ENCODE assay signal across 26 cellular contexts in the genomic region with DNA sequence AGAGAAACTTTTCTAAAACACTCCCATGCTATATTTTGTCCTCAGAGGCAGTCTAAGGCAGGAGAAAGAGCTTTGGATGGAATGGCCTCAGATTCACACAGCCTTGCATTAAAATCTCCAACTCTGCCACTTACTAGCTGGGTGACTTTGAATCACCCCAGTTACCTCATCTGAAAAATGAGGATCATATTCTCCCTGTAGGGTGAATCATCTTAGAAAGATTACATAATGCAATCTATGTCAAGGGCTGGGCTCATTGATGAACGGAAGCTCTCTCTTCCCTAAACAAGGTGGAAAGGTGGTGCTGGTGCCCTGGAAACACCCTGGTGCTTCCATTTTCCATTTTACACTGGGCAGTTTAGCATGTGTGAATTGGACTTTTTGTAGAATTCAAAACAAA. TPM values are rescaled to one million over a fixed set of nuclear protein-coding genes. Genes with fewer than 3 reads are reported as not detected.
A peak's percentile ranks its signal among the peaks of the same experiment; 100 is the strongest.
DNase-seq lines count a peak whose midpoint lies in the region; ATAC-seq, FAIRE-seq and TF ChIP-seq lines count a peak whose summit lies in the region.
"Had no signal": no experiment of that assay in that cellular context is flagged by ENCODE, and none has a peak within 500 bp of the region (broad histone marks: within the 10 kb centered on the region; RNA-seq: fewer than 3 reads in every experiment).

No MANE protein-coding gene starts in this region.

- H3K9me3 ChIP-seq in breast epithelium, result no peaks in the 10 kb centered on the region
- no peaks in the 10 kb centered on the region for H3K9me3 ChIP-seq in endothelial cell of umbilical vein (replicated peaks; ENCODE audit: control insufficient read depth, insufficient read depth, low read length)
- H3K9me3 ChIP-seq in Karpas-422 (ENCODE audit: low read length), result no peaks in the 10 kb centered on the region
- H3K9me3 ChIP-seq: BLaER1 treated with 17β-estradiol and CSF1 and Interleukin-3, amounts not matched to agents 10 nM and 100 nM; heart left ventricle had no signal

- TF ChIP-seq POLR2A in breast epithelium (IDR thresholded peaks at IDR 0.05), result no peak
- no peak for TF ChIP-seq POLR2A in endothelial cell of umbilical vein (IDR thresholded peaks at IDR 0.05; ENCODE audit: low read depth, low read length)

- intact Hi-C loops in MCF 10A (cut with micrococcal nuclease) (no loop called here), breast epithelium (cut with DNase I; ENCODE audit: low total_unique reads) (no loop called here), endothelial cell of umbilical vein (cut with micrococcal nuclease) (no loop called here)

- no peaks in the 10 kb centered on the region for H3K4me1 ChIP-seq in breast epithelium
- H3K4me1 ChIP-seq in endothelial cell of umbilical vein (ENCODE audit: control insufficient read depth, extremely low read depth, insufficient read depth, low read length), result no peaks in the 10 kb centered on the region
- H3K4me1 ChIP-seq in Karpas-422 (ENCODE audit: low read length), result 0 out of 2 replicates have a peak, but pooled peaks cover 3% of the 10 kb centered on the region
- H3K4me1 ChIP-seq: BLaER1 treated with 17β-estradiol and CSF1 and Interleukin-3, amounts not matched to agents 10 nM and 100 nM had no signal

- H3K9me1 ChIP-seq in endothelial cell of umbilical vein (replicated peaks; ENCODE audit: control insufficient read depth, extremely low read depth, insufficient read depth, low read length), result no peaks in the 10 kb centered on the region

- H4K20me1 ChIP-seq in endothelial cell of umbilical vein (replicated peaks; ENCODE audit: control insufficient read depth, extremely low read depth, insufficient read depth, low read length) (no peaks in the 10 kb centered on the region), Karpas-422 (ENCODE audit: insufficient read depth, low read depth, low read length) (no peaks in the 10 kb centered on the region)
- H4K20me1 ChIP-seq: BLaER1 treated with 17β-estradiol and CSF1 and Interleukin-3, amounts not matched to agents 10 nM and 100 nM had no signal

- TF ChIP-seq CTCF in MCF 10A (IDR thresholded peaks at IDR 0.05; ENCODE audit: unreplicated experiment) (no peak), breast epithelium (IDR thresholded peaks at IDR 0.05) (no peak), endothelial cell of umbilical vein (IDR thresholded peaks at IDR 0.05; ENCODE audit: extremely low read depth in 1 of 2, insufficient read depth in 1 of 2, low read depth in 1 of 2, low read length in 2 of 2) (no peak)

- CTCF ChIA-PET in MCF 10A (lab: Yijun Ruan, JAX), result interaction anchor here (0.6 kb wide), 1 partner anchor 1707 kb away, joined by 3 read pairs; no protein-coding TSS in a partner anchor
- CTCF ChIA-PET in endothelial cell of umbilical vein (lab: Charles Lee), result no interaction called here

- POLR2A ChIA-PET in MCF 10A (lab: Yijun Ruan, JAX), result no interaction called here
- POLR2A ChIA-PET in endothelial cell of umbilical vein (lab: Charles Lee), result no interaction called here

- dilution Hi-C loops in endothelial cell of umbilical vein (cut with MboI; ENCODE audit: extremely low pct_ligation_motif_present, low sequenced_read_pairs), result no loop called here

- H3K27me3 ChIP-seq in breast epithelium (no peaks in the 10 kb centered on the region), endothelial cell of umbilical vein (ENCODE audit: control insufficient read depth in 2 of 2, insufficient read depth in 2 of 2, low read length in 2 of 2) (no peaks in the 10 kb centered on the region), Karpas-422 (ENCODE audit: low read length) (no peaks in the 10 kb centered on the region)
- H3K27me3 ChIP-seq: BLaER1 treated with 17β-estradiol and CSF1 and Interleukin-3, amounts not matched to agents 10 nM and 100 nM; heart left ventricle had no signal

- BruUV-seq in MCF 10A (replicated peaks; lab: Mats Ljungman, UMichigan) (no TSS peak), endothelial cell of umbilical vein (replicated peaks; lab: Mats Ljungman, UMichigan) (no TSS peak)

- no peak overlapping the region for H3K4me3 ChIP-seq in breast epithelium
- H3K4me3 ChIP-seq in endothelial cell of umbilical vein (replicated peaks in 1 of 3; ENCODE audit: insufficient read depth in 1 of 3, low read depth in 1 of 3, low read length in 3 of 3), result no peak overlapping the region
- H3K4me3 ChIP-seq in Karpas-422 (ENCODE audit: low read length), result no peak overlapping the region
- H3K4me3 ChIP-seq: BLaER1 treated with 17β-estradiol and CSF1 and Interleukin-3, amounts not matched to agents 10 nM and 100 nM; heart left ventricle; smooth muscle cell had no signal

- no peak overlapping the region for H3K4me3 Mint-ChIP-seq in MCF 10A (ENCODE audit: unreplicated experiment)
- H3K4me3 Mint-ChIP-seq: activated CD4-positive, alpha-beta memory T cell treated with anti-CD3 and anti-CD28 coated beads for 36 hours; activated naive CD8-positive, alpha-beta T cell treated with anti-CD3 and anti-CD28 coated beads, Interleukin-2, amount 10 ng/mL, durations not matched to agents 7 days and 5 days had no signal

- peak; percentile 35 for FAIRE-seq in endothelial cell of umbilical vein (lab: Jason Lieb, UNC)
- FAIRE-seq: GM12892 had no signal

- DNase-seq in MCF 10A (ENCODE audit: unreplicated experiment), result peak; percentile 44
- DNase-seq in breast epithelium (ENCODE audit: low spot score in 2 of 2), result no peak
- peak; percentile 27 for DNase-seq in NOMO-1 treated with dmso at 0.1 percent for 144 hours (lab: John Stamatoyannopoulos, UW; ENCODE audit: unreplicated experiment)
- DNase-seq in endothelial cell of umbilical vein (ENCODE audit: low read depth, low spot score), result no peak
- no peak for DNase-seq in GM19240 (ENCODE audit: insufficient read length, low spot score)
- DNase-seq in NCI-H1436 treated with DMSO at 0.1 percent for 48 hours (lab: John Stamatoyannopoulos, UW), result no peak
- DNase-seq in stimulated activated naive CD8-positive, alpha-beta T cell treated with anti-CD3 and anti-CD28 coated beads, Interleukin-15, Interleukin-2, amounts not matched to agents 100 U/mL and 50 U/mL, for 24 hours, result no peak
- no peak for DNase-seq in Karpas-422
- DNase-seq: ACHN; activated CD4-positive, alpha-beta memory T cell treated with anti-CD3 and anti-CD28 coated beads for 36 hours; activated CD4-positive, CD25-positive, alpha-beta regulatory T cell; activated effector memory CD4-positive, alpha-beta T cell treated with Interleukin-2 at 50 U/mL for 16 hours; activated naive CD8-positive, alpha-beta T cell treated with anti-CD3 and anti-CD28 coated beads, Interleukin-2, amount 10 ng/mL, durations not matched to agents 7 days and 5 days; DND-41; heart left ventricle; left cardiac atrium; mesendoderm; NCI-H146; NCI-H2171; NCI-H510A treated with DMSO at 0.1 percent for 48 hours; NK-92 treated with Interleukin-12 subunit alpha and Interleukin-12 subunit beta, amount 100 ng/mL, for 24 hours; stimulated activated CD4-positive, alpha-beta T cell treated with anti-CD3 and anti-CD28 coated beads, Interleukin-2, amount 100 ng/mL, for 24 hours had no signal

- H3K9me2 ChIP-seq in Karpas-422 (replicated peaks; ENCODE audit: insufficient read depth, low read length), result no peaks in the 10 kb centered on the region

- H3K4me1 Mint-ChIP-seq in MCF 10A (ENCODE audit: insufficient read depth, unreplicated experiment), result no peaks in the 10 kb centered on the region
- H3K4me1 Mint-ChIP-seq: activated naive CD8-positive, alpha-beta T cell treated with anti-CD3 and anti-CD28 coated beads, Interleukin-2, amount 10 ng/mL, durations not matched to agents 7 days and 5 days had no signal

- H3K9ac ChIP-seq in endothelial cell of umbilical vein (replicated peaks; ENCODE audit: extremely low read depth, insufficient read depth, low read length), result no peak overlapping the region
- no peak overlapping the region for H3K9ac ChIP-seq in Karpas-422 (ENCODE audit: low read length)
- H3K9ac ChIP-seq: BLaER1 treated with 17β-estradiol and CSF1 and Interleukin-3, amounts not matched to agents 10 nM and 100 nM had no signal

- no peak overlapping the region for H2AFZ ChIP-seq in endothelial cell of umbilical vein (ENCODE audit: low read depth, low read length)
- H2AFZ ChIP-seq in Karpas-422 (ENCODE audit: low read length), result no peak overlapping the region

- peaks cover 4% of the 10 kb centered on the region for H3K36me3 Mint-ChIP-seq in MCF 10A (ENCODE audit: insufficient read depth, unreplicated experiment)
- H3K36me3 Mint-ChIP-seq: activated CD4-positive, alpha-beta memory T cell treated with anti-CD3 and anti-CD28 coated beads for 36 hours; activated naive CD8-positive, alpha-beta T cell treated with anti-CD3 and anti-CD28 coated beads, Interleukin-2, amount 10 ng/mL, durations not matched to agents 7 days and 5 days had no signal

- H3K79me2 ChIP-seq in endothelial cell of umbilical vein (ENCODE audit: control insufficient read depth, insufficient read depth, low read length), result no peaks in the 10 kb centered on the region
- no peaks in the 10 kb centered on the region for H3K79me2 ChIP-seq in Karpas-422 (ENCODE audit: low read length)

- H3K27ac Mint-ChIP-seq in MCF 10A (ENCODE audit: low read depth, unreplicated experiment), result no peak overlapping the region
- H3K27ac Mint-ChIP-seq: activated CD4-positive, alpha-beta memory T cell treated with anti-CD3 and anti-CD28 coated beads for 36 hours; activated naive CD8-positive, alpha-beta T cell treated with anti-CD3 and anti-CD28 coated beads, Interleukin-2, amount 10 ng/mL, durations not matched to agents 7 days and 5 days had no signal

- H3K27me3 Mint-ChIP-seq in MCF 10A (ENCODE audit: insufficient read depth, unreplicated experiment), result peaks cover 16% of the 10 kb centered on the region
- H3K27me3 Mint-ChIP-seq: activated CD4-positive, alpha-beta memory T cell treated with anti-CD3 and anti-CD28 coated beads for 36 hours had no signal

- no peak overlapping the region for H3K27ac ChIP-seq in breast epithelium
- H3K27ac ChIP-seq in endothelial cell of umbilical vein (ENCODE audit: insufficient read depth, low read depth, low read length), result no peak overlapping the region
- no peak overlapping the region for H3K27ac ChIP-seq in Karpas-422 (ENCODE audit: low read length)
- H3K27ac ChIP-seq: BLaER1 treated with 17β-estradiol and CSF1 and Interleukin-3, amounts not matched to agents 10 nM and 100 nM had no signal

- no peak for ATAC-seq in stimulated activated naive CD8-positive, alpha-beta T cell treated with anti-CD3 and anti-CD28 coated beads, Interleukin-15, Interleukin-2, amounts not matched to agents 100 U/mL and 50 U/mL, for 24 hours
- ATAC-seq: HCT116 had no signal

- H3K36me3 ChIP-seq in breast epithelium, result no peaks in the 10 kb centered on the region
- no peaks in the 10 kb centered on the region for H3K36me3 ChIP-seq in endothelial cell of umbilical vein (ENCODE audit: control insufficient read depth in 2 of 2, extremely low read depth in 1 of 2, insufficient read depth in 2 of 2, low read length in 2 of 2)
- no peaks in the 10 kb centered on the region for H3K36me3 ChIP-seq in Karpas-422 (ENCODE audit: insufficient read depth, low read length)
- H3K36me3 ChIP-seq: BLaER1 treated with 17β-estradiol and CSF1 and Interleukin-3, amounts not matched to agents 10 nM and 100 nM; heart left ventricle had no signal

- no peak overlapping the region for H3K4me2 ChIP-seq in endothelial cell of umbilical vein (ENCODE audit: insufficient read depth, low read length)
- no peak overlapping the region for H3K4me2 ChIP-seq in Karpas-422 (ENCODE audit: low read depth, low read length, poor library complexity, severe bottlenecking)
- H3K4me2 ChIP-seq: BLaER1 treated with 17β-estradiol and CSF1 and Interleukin-3, amounts not matched to agents 10 nM and 100 nM; smooth muscle cell had no signal

- H3K9me3 Mint-ChIP-seq in MCF 10A (ENCODE audit: unreplicated experiment), result no peaks in the 10 kb centered on the region
- H3K9me3 Mint-ChIP-seq: activated CD4-positive, alpha-beta memory T cell treated with anti-CD3 and anti-CD28 coated beads for 36 hours; activated naive CD8-positive, alpha-beta T cell treated with anti-CD3 and anti-CD28 coated beads, Interleukin-2, amount 10 ng/mL, durations not matched to agents 7 days and 5 days had no signal

RNA-seq across cellular contexts. Expression of gene LCLAT1, which starts 48.6 kb away (rescaled TPM):
- total RNA-seq in MCF 10A (2022) (27.5 and 29.0 TPM in 2 replicates), breast epithelium (10 to 100 TPM in 2 of 3 donors, 1 to 10 TPM in 1; 8.0 to 20.6 (median 19.7) TPM), endothelial cell of umbilical vein (17.1 and 20.8 TPM in 2 replicates)
- polyA plus RNA-seq in endothelial cell of umbilical vein, result 4.4 and 6.1 TPM in 2 replicates
- polyA plus RNA-seq in endothelial cell of umbilical vein (2011; cell fraction: cytosol; rRNA removed), result 5.5 and 5.8 TPM in 2 replicates
- 6.3 and 7.5 TPM in 2 replicates for polyA plus RNA-seq in endothelial cell of umbilical vein (2011; cell fraction: nucleus; rRNA removed)
- 4.3 and 5.8 TPM in 2 replicates for polyA plus RNA-seq in endothelial cell of umbilical vein (2012)
- polyA minus RNA-seq in endothelial cell of umbilical vein, result 30.5 and 32.1 TPM in 2 replicates
- 42.0 TPM for polyA minus RNA-seq in endothelial cell of umbilical vein (2011; cell fraction: cytosol; rRNA and poly(A)+ RNA removed)
- polyA minus RNA-seq in endothelial cell of umbilical vein (2011; cell fraction: nucleus; rRNA and poly(A)+ RNA removed), result 15.1 and 21.2 TPM in 2 replicates
- total RNA-seq in Karpas-422 (2014; rRNA removed; shearing (Covaris generic); ENCODE audit: low replicate concordance), result 11.4 and 21.7 TPM in 2 replicates

Comparison
In these comparisons a context has a peak if more than half of its experiments do, and no peak if none do; other contexts are left out.
1. DNase-seq: peak in MCF 10A (single experiment) and NOMO-1 treated with dmso at 0.1 percent for 144 hours (single experiment); none in breast epithelium (0 of 2), endothelial cell of umbilical vein (single experiment), GM19240 (single experiment), NCI-H1436 treated with DMSO at 0.1 percent for 48 hours (single experiment), stimulated activated naive CD8-positive, alpha-beta T cell treated with anti-CD3 and anti-CD28 coated beads, Interleukin-15, Interleukin-2, amounts not matched to agents 100 U/mL and 50 U/mL, for 24 hours (single experiment) and Karpas-422 (single experiment).